8 cellular contexts compared by ENCODE assay signal in genomic region chr16:70064841-70065370, GRCh38. TPM values are rescaled to one million over a fixed set of nuclear protein-coding genes. Genes with fewer than 3 reads are reported as not detected.
A peak's percentile ranks its signal among the peaks of the same experiment; 100 is the strongest.
DNase-seq lines count a peak whose midpoint lies in the region; ATAC-seq and TF ChIP-seq lines count a peak whose summit lies in the region.
"Not testable (repeated sequence)": the region's sequence is repeated elsewhere in the genome, so short reads cannot be mapped to it uniquely, and the experiment has no call there.

No MANE protein-coding gene starts in this region.

- H3K36me3 Mint-ChIP-seq in activated T-cell treated with anti-CD3 and anti-CD28 coated beads, Interleukin-2, amount 50 U/mL, for 4 hours (ENCODE audit: insufficient read depth) = not testable (repeated sequence)

- H3K4me1 ChIP-seq in ES-I3 (ENCODE audit: insufficient read depth, low read length); effector memory CD4-positive, alpha-beta T cell (ENCODE audit: control insufficient read depth, insufficient read depth, low read length, poor library complexity, severe bottlenecking): not testable (repeated sequence)

- not testable (repeated sequence) for H3K9me3 Mint-ChIP-seq in activated T-cell treated with anti-CD3 and anti-CD28 coated beads, Interleukin-2, amount 50 U/mL, for 4 hours

- CTCF ChIA-PET in RWPE1 (lab: Yijun Ruan, JAX) = not testable (repeated sequence)

- not testable (repeated sequence) for H3K27me3 Mint-ChIP-seq in activated T-cell treated with anti-CD3 and anti-CD28 coated beads, Interleukin-2, amount 50 U/mL, for 4 hours (ENCODE audit: low read depth)

- POLR2A ChIA-PET in RWPE1 (lab: Yijun Ruan, JAX; ENCODE audit: low non-redundant PET) = not testable (repeated sequence)

- TF ChIP-seq CTCF in RWPE1 (conservative IDR thresholded peaks at IDR 0.05; ENCODE audit: low read depth); retinal pigment epithelial cell (conservative IDR thresholded peaks at IDR 0.05; ENCODE audit: low read depth, low read length): not testable (repeated sequence)

- ATAC-seq in HG03095 (IDR thresholded peaks at IDR 0.05; ENCODE audit: unreplicated experiment) = peak; percentile 11
- ATAC-seq in activated T-cell treated with anti-CD3 and anti-CD28 coated beads, Interleukin-2, amount 50 U/mL, for 4 hours = peak; percentile 47 to 48

- peaks cover 12% of the 10 kb centered on the region for H3K4me1 Mint-ChIP-seq in activated T-cell treated with anti-CD3 and anti-CD28 coated beads, Interleukin-2, amount 50 U/mL, for 4 hours (ENCODE audit: low read depth)

- H3K9ac ChIP-seq in ES-I3 (ENCODE audit: low read depth, low read length) = peak overlapping the region; percentile 78

- not testable (repeated sequence) for H3K27me3 ChIP-seq in effector memory CD4-positive, alpha-beta T cell (replicated peaks; ENCODE audit: control insufficient read depth, insufficient read depth, low read length, poor library complexity, severe bottlenecking)

- peak; percentile 2 for DNase-seq in RWPE1 (ENCODE audit: low spot score)
- DNase-seq in activated T-cell treated with anti-CD3 and anti-CD28 coated beads, Interleukin-2, amount 50 U/mL, for 4 hours = peak; percentile 74
- peak; percentile 51 to 69 (median 69) for DNase-seq in effector memory CD4-positive, alpha-beta T cell
- peak; percentile 16 for DNase-seq in kidney glomerular epithelial cell (lab: John Stamatoyannopoulos, UW)
- DNase-seq in retinal pigment epithelial cell (ENCODE audit: low read depth) = not testable (repeated sequence)
- DNase-seq in superior temporal gyrus (ENCODE audit: extremely low spot score) = peak; percentile 17

- H3K9me3 ChIP-seq in ES-I3 (ENCODE audit: control insufficient read depth, insufficient read depth, low read length); effector memory CD4-positive, alpha-beta T cell (ENCODE audit: control insufficient read depth, low read length): not testable (repeated sequence)

- peak overlapping the region; percentile 74 for H3K27ac ChIP-seq in RWPE1
- H3K27ac ChIP-seq in effector memory CD4-positive, alpha-beta T cell (ENCODE audit: insufficient read depth, low read length, poor library complexity, severe bottlenecking) = peak overlapping the region; percentile 70

- H3K4me3 ChIP-seq in effector memory CD4-positive, alpha-beta T cell (ENCODE audit: insufficient read depth, low read depth, low read length, poor library complexity, severe bottlenecking) = peak overlapping the region; percentile 67
- peak overlapping the region; percentile 70 for H3K4me3 ChIP-seq in retinal pigment epithelial cell (ENCODE audit: low read length)

- H3K36me3 ChIP-seq in ES-I3 (ENCODE audit: insufficient read depth, low read length); effector memory CD4-positive, alpha-beta T cell (ENCODE audit: control insufficient read depth, insufficient read depth, low read length): not testable (repeated sequence)

- peak overlapping the region; percentile 85 for H3K4me3 Mint-ChIP-seq in activated T-cell treated with anti-CD3 and anti-CD28 coated beads, Interleukin-2, amount 50 U/mL, for 4 hours

RNA-seq across cellular contexts. Expression of gene PDPR, which starts 49.2 kb away (rescaled TPM):
- 10 to 100 TPM; 15.9 to 34.6 (median 20.9) TPM for total RNA-seq in activated T-cell treated with anti-CD3 and anti-CD28 coated beads, Interleukin-2, amount 50 U/mL, for 4 hours
